Comparison of ENCODE assay signal across 18 cellular contexts in genomic region chr9:8428389-8428788, GRCh38.
DNase-seq lines count a peak whose midpoint lies in the region; ATAC-seq and TF ChIP-seq lines count a peak whose summit lies in the region.
"Had no signal": no experiment of that assay in that cellular context is flagged by ENCODE, and none has a peak within 500 bp of the region (broad histone marks: within the 10 kb centered on the region; RNA-seq: fewer than 3 reads in every experiment).

No MANE protein-coding gene starts in this region.

- no peaks in the 10 kb centered on the region for H3K9me3 Mint-ChIP-seq in activated CD8-positive, alpha-beta T cell treated with anti-CD3 and anti-CD28 coated beads for 36 hours
- H3K9me3 Mint-ChIP-seq in activated CD8-positive, alpha-beta T cell treated with anti-CD3 and anti-CD28 coated beads, Interleukin-2, amount 10 ng/mL, durations not matched to agents 7 days and 5 days (ENCODE audit: insufficient read depth): no peaks in the 10 kb centered on the region
- no peaks in the 10 kb centered on the region for H3K9me3 Mint-ChIP-seq in activated T-helper 17 cell treated with anti-CD3 and anti-CD28 coated beads, Interleukin-2, amount 50 U/mL, for 72 hours
- no peaks in the 10 kb centered on the region for H3K9me3 Mint-ChIP-seq in natural killer cell treated with Interleukin-12 subunit alpha and Interleukin-12 subunit beta and Interleukin-15 and Interleukin-18, amount 100 ng/mL, for 72 hours
- H3K9me3 Mint-ChIP-seq: GM23338 had no signal

- no peak overlapping the region for H3K4me3 ChIP-seq in DND-41 (ENCODE audit: low read depth in 1 of 2, low read length in 2 of 2)
- H3K4me3 ChIP-seq in spleen: no peak overlapping the region
- H3K4me3 ChIP-seq in lower leg skin (ENCODE audit: low read depth, poor library complexity, severe bottlenecking): no peak overlapping the region
- H3K4me3 ChIP-seq: A549, GM23338, K562 had no signal

- H3K36me3 Mint-ChIP-seq in activated CD8-positive, alpha-beta T cell treated with anti-CD3 and anti-CD28 coated beads for 36 hours (ENCODE audit: low read depth): no peaks in the 10 kb centered on the region
- H3K36me3 Mint-ChIP-seq in activated CD8-positive, alpha-beta T cell treated with anti-CD3 and anti-CD28 coated beads, Interleukin-2, amount 10 ng/mL, durations not matched to agents 7 days and 5 days (ENCODE audit: low read depth): no peaks in the 10 kb centered on the region
- H3K36me3 Mint-ChIP-seq in activated T-helper 17 cell treated with anti-CD3 and anti-CD28 coated beads, Interleukin-2, amount 50 U/mL, for 72 hours (ENCODE audit: low read depth): no peaks in the 10 kb centered on the region
- H3K36me3 Mint-ChIP-seq in natural killer cell treated with Interleukin-12 subunit alpha and Interleukin-12 subunit beta and Interleukin-15 and Interleukin-18, amount 100 ng/mL, for 72 hours: peaks cover 10% of the 10 kb centered on the region

- H3K4me1 ChIP-seq in DND-41 (ENCODE audit: insufficient read depth, low read length): peaks cover 14% of the 10 kb centered on the region
- H3K4me1 ChIP-seq in spleen: no peaks in the 10 kb centered on the region
- H3K4me1 ChIP-seq: A549 had no signal

- H3K79me2 ChIP-seq in DND-41 (ENCODE audit: insufficient read depth, low read length): no peaks in the 10 kb centered on the region

- no peak for TF ChIP-seq POLR2A in spleen (IDR thresholded peaks at IDR 0.05)
- no peak for TF ChIP-seq POLR2A in lower leg skin (IDR thresholded peaks at IDR 0.05)

- CTCF ChIA-PET in activated CD8-positive, alpha-beta T cell treated with anti-CD3 and anti-CD28 coated beads for 36 hours (lab: Charles Lee): no interaction called here
- CTCF ChIA-PET in activated CD8-positive, alpha-beta T cell treated with anti-CD3 and anti-CD28 coated beads, Interleukin-2, amount 10 ng/mL, durations not matched to agents 7 days and 5 days (lab: Charles Lee): no interaction called here

- H3K27me3 ChIP-seq in DND-41 (ENCODE audit: insufficient read depth, low read length, poor library complexity) (no peaks in the 10 kb centered on the region), spleen (replicated peaks in 1 of 7) (no peaks in the 10 kb centered on the region)

- H3K4me3 Mint-ChIP-seq in activated CD8-positive, alpha-beta T cell treated with anti-CD3 and anti-CD28 coated beads for 36 hours: no peak overlapping the region
- H3K4me3 Mint-ChIP-seq in activated CD8-positive, alpha-beta T cell treated with anti-CD3 and anti-CD28 coated beads, Interleukin-2, amount 10 ng/mL, durations not matched to agents 7 days and 5 days: no peak overlapping the region
- peak overlapping the region; percentile 53 for H3K4me3 Mint-ChIP-seq in activated T-helper 17 cell treated with anti-CD3 and anti-CD28 coated beads, Interleukin-2, amount 50 U/mL, for 72 hours
- H3K4me3 Mint-ChIP-seq in natural killer cell treated with Interleukin-12 subunit alpha and Interleukin-12 subunit beta and Interleukin-15 and Interleukin-18, amount 100 ng/mL, for 72 hours: peak overlapping the region; percentile 55
- H3K4me3 Mint-ChIP-seq: GM23338 had no signal

- H3K36me3 ChIP-seq in DND-41 (ENCODE audit: insufficient read depth, low read length): no peaks in the 10 kb centered on the region
- no peaks in the 10 kb centered on the region for H3K36me3 ChIP-seq in spleen

- intact Hi-C loops in activated CD8-positive, alpha-beta T cell treated with anti-CD3 and anti-CD28 coated beads for 36 hours (cut with micrococcal nuclease): no loop called here
- intact Hi-C loops in spleen (cut with DNase I; ENCODE audit: low total_unique reads) (no loop called here), lower leg skin (cut with DNase I; ENCODE audit: low total_unique reads) (no loop called here)

- H2AFZ ChIP-seq in DND-41 (ENCODE audit: low read depth, low read length): no peak overlapping the region
- H2AFZ ChIP-seq: GM23338 had no signal

- peaks cover 29% of the 10 kb centered on the region for H3K4me1 Mint-ChIP-seq in activated CD8-positive, alpha-beta T cell treated with anti-CD3 and anti-CD28 coated beads for 36 hours (ENCODE audit: low read depth)
- peaks cover 16% of the 10 kb centered on the region for H3K4me1 Mint-ChIP-seq in activated CD8-positive, alpha-beta T cell treated with anti-CD3 and anti-CD28 coated beads, Interleukin-2, amount 10 ng/mL, durations not matched to agents 7 days and 5 days (ENCODE audit: low read depth)
- H3K4me1 Mint-ChIP-seq in activated T-helper 17 cell treated with anti-CD3 and anti-CD28 coated beads, Interleukin-2, amount 50 U/mL, for 72 hours: peaks cover 26% of the 10 kb centered on the region
- peaks cover 35 to 43% of the 10 kb centered on the region in 2 donors for H3K4me1 Mint-ChIP-seq in natural killer cell treated with Interleukin-12 subunit alpha and Interleukin-12 subunit beta and Interleukin-15 and Interleukin-18, amount 100 ng/mL, for 72 hours (ENCODE audit: low read depth in 2 of 2)

- H3K27ac ChIP-seq in DND-41 (ENCODE audit: low read length) (no peak overlapping the region; the same call in 1 of the 2 replicates), spleen (no peak overlapping the region)
- H3K27ac ChIP-seq: A549 had no signal

- POLR2A ChIA-PET in activated CD8-positive, alpha-beta T cell treated with anti-CD3 and anti-CD28 coated beads for 36 hours (lab: Charles Lee): no interaction called here
- POLR2A ChIA-PET in activated CD8-positive, alpha-beta T cell treated with anti-CD3 and anti-CD28 coated beads, Interleukin-2, amount 10 ng/mL, durations not matched to agents 7 days and 5 days (lab: Charles Lee): no interaction called here

- no peak for TF ChIP-seq CTCF in activated CD8-positive, alpha-beta T cell treated with anti-CD3 and anti-CD28 coated beads for 36 hours (IDR thresholded peaks at IDR 0.05)
- TF ChIP-seq CTCF in DND-41 (IDR thresholded peaks at IDR 0.05; ENCODE audit: borderline replicate concordance, extremely low read depth, low read length, poor library complexity, severe bottlenecking) (no peak), spleen (IDR thresholded peaks at IDR 0.05 in 8 of 11, conservative IDR thresholded peaks at IDR 0.05 in 3 of 11) (no peak), lower leg skin (IDR thresholded peaks at IDR 0.05) (no peak)

- H3K4me2 ChIP-seq in DND-41 (ENCODE audit: insufficient read depth, low read length): no peak overlapping the region
- H3K4me2 ChIP-seq: A549, GM23338 had no signal

- H3K9me3 ChIP-seq in DND-41 (ENCODE audit: insufficient read depth, low read length, severe bottlenecking): no peaks in the 10 kb centered on the region
- no peaks in the 10 kb centered on the region for H3K9me3 ChIP-seq in spleen
- H3K9me3 ChIP-seq: A549 had no signal

- no peak for DNase-seq in activated CD8-positive, alpha-beta T cell treated with anti-CD3 and anti-CD28 coated beads for 36 hours
- DNase-seq in activated CD8-positive, alpha-beta T cell treated with anti-CD3 and anti-CD28 coated beads, Interleukin-2, amount 10 ng/mL, durations not matched to agents 7 days and 5 days: no peak
- DNase-seq in DND-41 (no peak), HCEC 1CT (no peak), spleen (no peak), lower leg skin (ENCODE audit: low spot score in 2 of 2) (no peak)
- DNase-seq in natural killer cell treated with Interleukin-12 subunit alpha and Interleukin-12 subunit beta and Interleukin-15 and Interleukin-18, amount 100 ng/mL, for 72 hours (ENCODE audit: low spot score): no peak
- DNase-seq: C1 segment of cervical spinal cord, DMS 273 treated with DMSO at 0.1 percent for 48 hours, GF-D8, NCI-H1436, NCI-H2029, NCI-H774, RPMI8226 had no signal

- H3K27ac Mint-ChIP-seq in activated CD8-positive, alpha-beta T cell treated with anti-CD3 and anti-CD28 coated beads for 36 hours: peak overlapping the region; percentile 43
- no peak overlapping the region for H3K27ac Mint-ChIP-seq in activated CD8-positive, alpha-beta T cell treated with anti-CD3 and anti-CD28 coated beads, Interleukin-2, amount 10 ng/mL, durations not matched to agents 7 days and 5 days
- peak overlapping the region; percentile 87 for H3K27ac Mint-ChIP-seq in activated T-helper 17 cell treated with anti-CD3 and anti-CD28 coated beads, Interleukin-2, amount 50 U/mL, for 72 hours
- H3K27ac Mint-ChIP-seq in natural killer cell treated with Interleukin-12 subunit alpha and Interleukin-12 subunit beta and Interleukin-15 and Interleukin-18, amount 100 ng/mL, for 72 hours: peak overlapping the region; percentile 84 to 88
- H3K27ac Mint-ChIP-seq: GM23338 had no signal

- no peak overlapping the region for H3K9ac ChIP-seq in DND-41 (ENCODE audit: low read depth, low read length)

- no peak for ATAC-seq in activated CD8-positive, alpha-beta T cell treated with anti-CD3 and anti-CD28 coated beads for 36 hours
- no peak for ATAC-seq in activated CD8-positive, alpha-beta T cell treated with anti-CD3 and anti-CD28 coated beads, Interleukin-2, amount 10 ng/mL, durations not matched to agents 7 days and 5 days
- peak; percentile 71 for ATAC-seq in DND-41 (ENCODE audit: insufficient read depth, low read depth)
- peak; percentile 28 for ATAC-seq in activated T-helper 17 cell treated with anti-CD3 and anti-CD28 coated beads, Interleukin-2, amount 50 U/mL, for 72 hours (replicated peaks)
- ATAC-seq in natural killer cell treated with Interleukin-12 subunit alpha and Interleukin-12 subunit beta and Interleukin-15 and Interleukin-18, amount 100 ng/mL, for 72 hours: peak; percentile 51 to 53
- ATAC-seq: A549, GM23338, K562 had no signal

- H3K27me3 Mint-ChIP-seq in activated CD8-positive, alpha-beta T cell treated with anti-CD3 and anti-CD28 coated beads for 36 hours: peaks cover 2% of the 10 kb centered on the region
- H3K27me3 Mint-ChIP-seq in activated CD8-positive, alpha-beta T cell treated with anti-CD3 and anti-CD28 coated beads, Interleukin-2, amount 10 ng/mL, durations not matched to agents 7 days and 5 days (ENCODE audit: low read depth): no peaks in the 10 kb centered on the region
- no peaks in the 10 kb centered on the region for H3K27me3 Mint-ChIP-seq in activated T-helper 17 cell treated with anti-CD3 and anti-CD28 coated beads, Interleukin-2, amount 50 U/mL, for 72 hours
- H3K27me3 Mint-ChIP-seq in natural killer cell treated with Interleukin-12 subunit alpha and Interleukin-12 subunit beta and Interleukin-15 and Interleukin-18, amount 100 ng/mL, for 72 hours: no peaks in the 10 kb centered on the region

- 30 to 42% (median 40%) methylated on average over 3 of the region's 3 CpGs for WGBS in spleen, 5 donors
- WGBS in lower leg skin, 2 donors: 61 to 66% methylated on average over 3 of the region's 3 CpGs

- no peaks in the 10 kb centered on the region for H4K20me1 ChIP-seq in DND-41 (ENCODE audit: insufficient read depth, low read length)

Comparison
In these comparisons a context has a peak if more than half of its experiments do, and no peak if none do; other contexts are left out.
1. ATAC-seq: peak in DND-41 (single experiment), activated T-helper 17 cell treated with anti-CD3 and anti-CD28 coated beads, Interleukin-2, amount 50 U/mL, for 72 hours (single experiment) and natural killer cell treated with Interleukin-12 subunit alpha and Interleukin-12 subunit beta and Interleukin-15 and Interleukin-18, amount 100 ng/mL, for 72 hours (2 of 2); none in activated CD8-positive, alpha-beta T cell treated with anti-CD3 and anti-CD28 coated beads for 36 hours (single experiment) and activated CD8-positive, alpha-beta T cell treated with anti-CD3 and anti-CD28 coated beads, Interleukin-2, amount 10 ng/mL, durations not matched to agents 7 days and 5 days (single experiment).
2. H3K4me3 Mint-ChIP-seq: peak in activated T-helper 17 cell treated with anti-CD3 and anti-CD28 coated beads, Interleukin-2, amount 50 U/mL, for 72 hours (single experiment) and natural killer cell treated with Interleukin-12 subunit alpha and Interleukin-12 subunit beta and Interleukin-15 and Interleukin-18, amount 100 ng/mL, for 72 hours (single experiment); none in activated CD8-positive, alpha-beta T cell treated with anti-CD3 and anti-CD28 coated beads for 36 hours (single experiment) and activated CD8-positive, alpha-beta T cell treated with anti-CD3 and anti-CD28 coated beads, Interleukin-2, amount 10 ng/mL, durations not matched to agents 7 days and 5 days (single experiment).